8 cellular contexts compared by ENCODE assay signal in the genomic region with DNA sequence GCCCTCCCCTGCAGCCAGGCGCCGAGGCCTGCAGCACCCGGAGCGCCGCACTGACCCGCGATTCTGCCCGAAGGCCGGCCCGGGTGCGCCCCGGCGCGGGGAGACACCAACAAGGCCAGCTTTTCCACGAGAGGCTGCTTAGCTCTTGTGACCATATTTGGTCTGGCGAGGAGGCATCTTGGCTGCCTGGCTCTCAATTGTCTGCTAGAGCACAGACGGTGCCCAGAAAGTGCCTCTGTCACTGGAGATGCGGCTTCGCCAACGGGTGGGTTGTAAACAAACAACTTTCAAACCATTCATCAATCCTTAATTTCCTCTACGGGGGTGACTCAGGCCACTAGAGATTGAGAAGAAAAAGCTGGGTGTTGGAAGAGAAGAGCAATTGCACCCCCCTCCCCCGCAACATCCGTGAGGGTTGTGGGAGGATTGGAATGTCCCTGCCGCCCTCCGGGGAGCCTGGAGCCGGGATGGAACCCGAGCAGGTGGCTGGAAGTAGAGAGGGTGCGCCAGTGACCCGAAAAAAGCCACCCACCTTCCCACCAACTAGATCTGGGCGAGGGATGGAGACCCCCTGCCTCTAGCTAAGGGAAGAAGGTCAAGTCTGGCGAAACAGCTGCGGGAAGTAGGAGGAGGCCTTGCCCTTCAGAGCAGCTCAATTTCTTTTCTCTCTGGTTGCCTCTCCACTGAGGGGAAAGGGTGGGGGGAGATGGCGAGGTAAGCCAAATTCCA. TPM values are rescaled to one million over a fixed set of nuclear protein-coding genes. Genes with fewer than 3 reads are reported as not detected.
DNase-seq lines count a peak whose midpoint lies in the region; ATAC-seq and TF ChIP-seq lines count a peak whose summit lies in the region.

No MANE protein-coding gene starts in this region.

- H3K4me1 ChIP-seq in esophagus (ENCODE audit: control insufficient read depth in 2 of 2, insufficient read depth in 2 of 2, low read length in 1 of 2) (no peaks in the 10 kb centered on the region), mucosa of descending colon (ENCODE audit: low read depth) (peaks cover 18% of the 10 kb centered on the region), thoracic aorta (ENCODE audit: control insufficient read depth in 1 of 2, low read depth in 2 of 2) (peaks cover 2 to 35% of the 10 kb centered on the region in 2 donors)

- H3K27ac ChIP-seq in esophagus (ENCODE audit: low read depth in 2 of 2, low read length in 1 of 2) (peak overlapping the region; percentile 81 to 99), thoracic aorta (peak overlapping the region; percentile 97 to 100)

- WGBS in esophagus, 2 donors: 1 to 4% methylated on average over 32 to 33 of the region's 33 CpGs

- ATAC-seq in HG02623 (IDR thresholded peaks at IDR 0.05; ENCODE audit: unreplicated experiment) (peak; percentile 71), mucosa of descending colon (peak; percentile 62), thoracic aorta (ENCODE audit: insufficient number of reproducible peaks, low FRiP score, low read depth) (peak; percentile 54)
- ATAC-seq in activated CD8-positive, alpha-beta T cell treated with anti-CD3 and anti-CD28 coated beads for 36 hours: peak; percentile 62

- no peaks in the 10 kb centered on the region for H3K36me3 Mint-ChIP-seq in activated CD8-positive, alpha-beta T cell treated with anti-CD3 and anti-CD28 coated beads for 36 hours (ENCODE audit: low read depth)

- H3K4me1 Mint-ChIP-seq in activated CD8-positive, alpha-beta T cell treated with anti-CD3 and anti-CD28 coated beads for 36 hours (ENCODE audit: low read depth): peaks cover 10% of the 10 kb centered on the region

- POLR2A ChIA-PET in activated CD8-positive, alpha-beta T cell treated with anti-CD3 and anti-CD28 coated beads for 36 hours (lab: Charles Lee): interaction anchor here (0.6 to 0.7 kb wide), 2 partner anchors 13 to 46 kb away, joined by 3 read pairs; no protein-coding TSS in a partner anchor

- peaks cover 52% of the 10 kb centered on the region for H3K27me3 Mint-ChIP-seq in activated CD8-positive, alpha-beta T cell treated with anti-CD3 and anti-CD28 coated beads for 36 hours

- no peaks in the 10 kb centered on the region for H3K9me3 Mint-ChIP-seq in activated CD8-positive, alpha-beta T cell treated with anti-CD3 and anti-CD28 coated beads for 36 hours

- no peaks in the 10 kb centered on the region for H3K27me3 ChIP-seq in esophagus (ENCODE audit: control insufficient read depth in 1 of 2, insufficient read depth in 2 of 2, low read length in 2 of 2)
- no peaks in the 10 kb centered on the region for H3K27me3 ChIP-seq in thoracic aorta (replicated peaks; ENCODE audit: insufficient read depth)

- peak overlapping the region; percentile 74 for H3K4me3 Mint-ChIP-seq in activated CD8-positive, alpha-beta T cell treated with anti-CD3 and anti-CD28 coated beads for 36 hours

- H3K4me3 ChIP-seq in esophagus (ENCODE audit: low read depth in 1 of 2, low read length in 2 of 2) (peak overlapping the region; percentile 84 to 90), mucosa of descending colon (no peak overlapping the region), thoracic aorta (peak overlapping the region; percentile 90)

- H3K9me3 ChIP-seq in esophagus (ENCODE audit: control insufficient read depth in 2 of 2, insufficient read depth in 1 of 2, low read depth in 1 of 2, low read length in 1 of 2): no peaks in the 10 kb centered on the region
- H3K9me3 ChIP-seq in mucosa of descending colon: no peaks in the 10 kb centered on the region
- no peaks in the 10 kb centered on the region for H3K9me3 ChIP-seq in thoracic aorta

- H3K27ac Mint-ChIP-seq in activated CD8-positive, alpha-beta T cell treated with anti-CD3 and anti-CD28 coated beads for 36 hours: peak overlapping the region; percentile 57

- CTCF ChIA-PET in activated CD8-positive, alpha-beta T cell treated with anti-CD3 and anti-CD28 coated beads for 36 hours (lab: Charles Lee): interaction anchor here (1.0 to 2.0 kb wide), 6 partner anchors 11 to 128 kb away, joined by 3 to 11 read pairs (median 6); no protein-coding TSS in a partner anchor

- H3K36me3 ChIP-seq in esophagus (ENCODE audit: control insufficient read depth in 2 of 2, insufficient read depth in 2 of 2, low read length in 1 of 2) (no peaks in the 10 kb centered on the region), mucosa of descending colon (ENCODE audit: low read depth) (no peaks in the 10 kb centered on the region), thoracic aorta (no peaks in the 10 kb centered on the region)

- peak; percentile 37; the same call in 1 of the 2 replicates for TF ChIP-seq CTCF in GM12874 (IDR thresholded peaks at IDR 0.05; ENCODE audit: insufficient read depth, low read depth, low read length)
- no peak for TF ChIP-seq CTCF in activated CD8-positive, alpha-beta T cell treated with anti-CD3 and anti-CD28 coated beads for 36 hours (IDR thresholded peaks at IDR 0.05)
- no peak for TF ChIP-seq CTCF in mucosa of descending colon (IDR thresholded peaks at IDR 0.05)
- peak; percentile 13 for TF ChIP-seq CTCF in thoracic aorta (IDR thresholded peaks at IDR 0.05)

- DNase-seq in 8988T: peak; percentile 46
- peak; percentile 88 for DNase-seq in NCI-H2029 (lab: John Stamatoyannopoulos, UW)
- peak; percentile 49 for DNase-seq in activated CD8-positive, alpha-beta T cell treated with anti-CD3 and anti-CD28 coated beads for 36 hours
- peak; percentile 59 to 62 (median 61) for DNase-seq in mucosa of descending colon
- DNase-seq in thoracic aorta (ENCODE audit: low spot score): peak; percentile 35

- intact Hi-C loops in activated CD8-positive, alpha-beta T cell treated with anti-CD3 and anti-CD28 coated beads for 36 hours (cut with micrococcal nuclease): no loop called here
- intact Hi-C loops in mucosa of descending colon (cut with DNase I, micrococcal nuclease): loop anchor here (5.0 to 10.0 kb wide), 2 partner anchors 124 to 131 kb away; no protein-coding TSS in a partner anchor

RNA-seq across cellular contexts. Expression of gene WWTR1, which starts 0.8 kb away (rescaled TPM):
- total RNA-seq in activated CD8-positive, alpha-beta T cell treated with anti-CD3 and anti-CD28 coated beads for 36 hours: under 1 TPM; 0.40 to 0.63 TPM
- polyA plus RNA-seq in esophagus: 10 to 100 TPM; 29.2 to 31.2 TPM
- 100 to 1,000 TPM in 1 of 3 donors, 10 to 100 TPM in 2; 11.6 to 217 (median 20.7) TPM for total RNA-seq in mucosa of descending colon
- 100 to 1,000 TPM; 135 to 243 TPM for total RNA-seq in thoracic aorta

Comparison
In these comparisons a context has a peak if more than half of its experiments do, and no peak if none do; other contexts are left out.
1. DNase-seq: peak in every context shown above with its lines; median percentile 88 in NCI-H2029; 61 in mucosa of descending colon; 49 in activated CD8-positive, alpha-beta T cell treated with anti-CD3 and anti-CD28 coated beads for 36 hours; 46 in 8988T; 35 in thoracic aorta.
2. CTCF ChIP-seq: peak in GM12874 (single experiment) and thoracic aorta (single experiment); none in activated CD8-positive, alpha-beta T cell treated with anti-CD3 and anti-CD28 coated beads for 36 hours (single experiment) and mucosa of descending colon (single experiment).
3. RNA of gene WWTR1, which starts 0.8 kb away (total RNA-seq): 135 to 243 TPM in thoracic aorta and 11.6 to 217 TPM in mucosa of descending colon; 0.40 to 0.63 TPM in activated CD8-positive, alpha-beta T cell treated with anti-CD3 and anti-CD28 coated beads for 36 hours; every median in the first group is over 4 times any median in the second.
4. Peak in every context shown above with its lines, with median percentiles within 50 percentile points of each other: ATAC-seq.